Comparison of ENCODE assay signal across 1 cellular context in genomic region chr2:239928457-239929350, GRCh38.
TF ChIP-seq lines count a peak whose summit lies in the region.

No MANE protein-coding gene starts in this region.

TF ChIP-seq in H1, 55 proteins besides CTCF, POLR2A, EP300 and RAD21 (continued from another document):
- no peak for TF ChIP-seq ATF2 (IDR thresholded peaks at IDR 0.05; ENCODE audit: low read length)
- TF ChIP-seq POLR2AphosphoS5 (IDR thresholded peaks at IDR 0.05; ENCODE audit: low read depth, low read length) = no peak
- TF ChIP-seq KDM5A (IDR thresholded peaks at IDR 0.05; ENCODE audit: low read length) = no peak
- no peak for TF ChIP-seq RXRA (IDR thresholded peaks at IDR 0.05; ENCODE audit: insufficient read depth, low read depth, low read length)
- TF ChIP-seq NRF1 (IDR thresholded peaks at IDR 0.05; ENCODE audit: low read depth, low read length) = no peak
- TF ChIP-seq JUND (IDR thresholded peaks at IDR 0.05; ENCODE audit: low read length) = no peak
- TF ChIP-seq MAX (IDR thresholded peaks at IDR 0.05) = no peak
- no peak for TF ChIP-seq GABPA (IDR thresholded peaks at IDR 0.05; ENCODE audit: borderline replicate concordance, insufficient read depth, low read length)
- TF ChIP-seq JUN (IDR thresholded peaks at IDR 0.05; ENCODE audit: low read depth, low read length) = no peak
- TF ChIP-seq SAP30 (IDR thresholded peaks at IDR 0.05; ENCODE audit: insufficient read depth, insufficient replicate concordance, low read length) = no peak
